ENCODE assay signal across 21 cellular contexts in the genomic region with DNA sequence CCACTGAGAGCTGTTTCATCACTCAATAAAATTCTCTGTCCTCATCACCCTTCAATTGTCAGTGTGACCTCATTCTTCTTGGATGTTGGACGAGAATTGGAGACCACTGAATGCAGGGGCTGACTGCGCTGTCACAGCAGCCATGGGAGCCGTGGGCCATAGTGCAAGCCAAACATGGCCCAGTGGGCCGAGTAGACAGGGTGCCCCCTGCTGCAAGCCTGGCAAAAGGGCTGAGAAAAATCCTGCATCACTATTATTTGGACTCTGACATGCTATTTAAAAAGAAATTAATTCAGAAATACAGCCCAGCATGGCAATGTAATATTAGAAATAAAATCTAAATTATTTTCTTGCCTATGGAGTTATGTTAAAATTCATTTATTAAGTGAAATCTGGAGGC.
DNase-seq lines count a peak whose midpoint lies in the region; TF ChIP-seq lines count a peak whose summit lies in the region.
"Had no signal": no experiment of that assay in that cellular context is flagged by ENCODE, and none has a peak within 500 bp of the region (broad histone marks: within the 10 kb centered on the region; RNA-seq: fewer than 3 reads in every experiment).

No MANE protein-coding gene starts in this region.

- H2BK12ac ChIP-seq in trophoblast cell (ENCODE audit: low read length), result no peak overlapping the region

- H3K27ac ChIP-seq in trophoblast cell (ENCODE audit: low read depth, low read length), result no peak overlapping the region
- H3K27ac ChIP-seq: A549, HL-60, SJCRH30 had no signal

- no peak for DNase-seq in GM12865 (ENCODE audit: low read depth)
- DNase-seq in LNCaP clone FGC (ENCODE audit: low read depth), result no peak
- no peak for DNase-seq in chondrocyte (ENCODE audit: low spot score)
- no peak for DNase-seq in trophoblast cell
- DNase-seq in cerebellar cortex (ENCODE audit: low spot score), result no peak
- no peak for DNase-seq in H4 (ENCODE audit: low spot score)
- DNase-seq in NCI-H69 (lab: John Stamatoyannopoulos, UW), result no peak
- DNase-seq: CD4-positive, CD25-positive, alpha-beta regulatory T cell; COR-L47; DMS79; GOT3; KG1; NCI-H1105; NCI-H2029 treated with DMSO at 0.1 percent for 48 hours; NCI-H226; NCI-H524; NCI-H82; SJCRH30; T-helper 1 cell had no signal

- peaks cover 18% of the 10 kb centered on the region for H3K9me3 Mint-ChIP-seq in chondrocyte (ENCODE audit: low read depth)

- H3K27ac Mint-ChIP-seq in chondrocyte (ENCODE audit: unreplicated experiment), result no peak overlapping the region
- H3K27ac Mint-ChIP-seq: CD4-positive, CD25-positive, alpha-beta regulatory T cell had no signal

- no peak overlapping the region for H3K4me3 ChIP-seq in GM12865 (ENCODE audit: low read depth, low read length)
- no peak overlapping the region for H3K4me3 ChIP-seq in LNCaP clone FGC (ENCODE audit: low read depth, low read length)
- H3K4me3 ChIP-seq in trophoblast cell (ENCODE audit: low read depth, low read length), result peak overlapping the region; percentile 57
- H3K4me3 ChIP-seq: A549, SJCRH30 had no signal

- H3K4me3 Mint-ChIP-seq in chondrocyte (ENCODE audit: unreplicated experiment), result no peak overlapping the region
- H3K4me3 Mint-ChIP-seq: CD4-positive, CD25-positive, alpha-beta regulatory T cell had no signal

- H2BK5ac ChIP-seq in trophoblast cell (ENCODE audit: low read depth, low read length, poor library complexity), result no peak overlapping the region

- no peak overlapping the region for H3K9ac ChIP-seq in trophoblast cell (ENCODE audit: low read length)

- H3K23ac ChIP-seq in trophoblast cell (ENCODE audit: low read length), result no peak overlapping the region

- no peak overlapping the region for H4K91ac ChIP-seq in trophoblast cell (ENCODE audit: low read depth, low read length)

- H3K4me2 ChIP-seq in trophoblast cell (ENCODE audit: low read length), result no peak overlapping the region
- H3K4me2 ChIP-seq: A549 had no signal

- no peaks in the 10 kb centered on the region for H3K36me3 ChIP-seq in trophoblast cell (ENCODE audit: control insufficient read depth in 1 of 2, insufficient read depth in 2 of 2, low read length in 2 of 2)
- H3K36me3 ChIP-seq: SJCRH30 had no signal

- H2AFZ ChIP-seq in trophoblast cell (ENCODE audit: insufficient read depth, low read length, poor library complexity), result no peak overlapping the region

- H3K79me1 ChIP-seq in trophoblast cell (ENCODE audit: low read length), result no peaks in the 10 kb centered on the region

- no peak overlapping the region for H3K14ac ChIP-seq in trophoblast cell (ENCODE audit: low read length)

- no peaks in the 10 kb centered on the region for H3K4me1 ChIP-seq in trophoblast cell (ENCODE audit: control insufficient read depth in 1 of 2, insufficient read depth in 2 of 2, low read length in 2 of 2)
- H3K4me1 ChIP-seq: A549, SJCRH30 had no signal

- no peaks in the 10 kb centered on the region for H3K27me3 ChIP-seq in trophoblast cell (ENCODE audit: insufficient read depth, low read length)
- H3K27me3 ChIP-seq: SJCRH30 had no signal

- H3K4ac ChIP-seq in trophoblast cell (ENCODE audit: low read depth, low read length), result no peak overlapping the region

- H4K8ac ChIP-seq in trophoblast cell (ENCODE audit: low read depth, low read length), result no peak overlapping the region

- peaks cover 4% of the 10 kb centered on the region for H3K27me3 Mint-ChIP-seq in chondrocyte (ENCODE audit: low read depth)
- H3K27me3 Mint-ChIP-seq: CD4-positive, CD25-positive, alpha-beta regulatory T cell had no signal

- H3K18ac ChIP-seq in trophoblast cell (ENCODE audit: low read length), result no peak overlapping the region

- no peak overlapping the region for H2AK5ac ChIP-seq in trophoblast cell (ENCODE audit: low read length)

- TF ChIP-seq CTCF in GM12865 (IDR thresholded peaks at IDR 0.05; ENCODE audit: insufficient read depth, low read depth, low read length, missing control alignments), result peak; percentile 5
- TF ChIP-seq CTCF in LNCaP clone FGC (IDR thresholded peaks at IDR 0.05; ENCODE audit: control insufficient read depth, extremely low read depth, insufficient read depth), result peak; percentile 22; the same call in 1 of the 2 replicates
- peak; percentile 34 for TF ChIP-seq CTCF in chondrocyte (IDR thresholded peaks at IDR 0.05)

- H2BK120ac ChIP-seq in trophoblast cell (ENCODE audit: insufficient read depth, low read length, poor library complexity), result no peak overlapping the region

- H3K4me1 Mint-ChIP-seq in chondrocyte (ENCODE audit: low read depth), result no peaks in the 10 kb centered on the region
- H3K4me1 Mint-ChIP-seq: CD4-positive, CD25-positive, alpha-beta regulatory T cell had no signal

- no peaks in the 10 kb centered on the region for H3K36me3 Mint-ChIP-seq in chondrocyte (ENCODE audit: low read depth)
- H3K36me3 Mint-ChIP-seq: CD4-positive, CD25-positive, alpha-beta regulatory T cell had no signal

- H3K9me3 ChIP-seq in trophoblast cell (ENCODE audit: insufficient read depth, low read depth, low read length), result peaks cover 5% of the 10 kb centered on the region
- H3K9me3 ChIP-seq: A549 had no signal

- no CpG with 5 or more reads among the region's 4 CpGs for WGBS in trophoblast cell (ENCODE audit: extremely low coverage, insufficient coverage, insufficient read length)

- H4K12ac ChIP-seq in trophoblast cell (ENCODE audit: low read depth, low read length), result no peak overlapping the region

- no peaks in the 10 kb centered on the region for H3K79me2 ChIP-seq in trophoblast cell (ENCODE audit: control insufficient read depth, insufficient read depth, low read length, poor library complexity)
